10 cellular contexts compared by ENCODE assay signal in the genomic region with DNA sequence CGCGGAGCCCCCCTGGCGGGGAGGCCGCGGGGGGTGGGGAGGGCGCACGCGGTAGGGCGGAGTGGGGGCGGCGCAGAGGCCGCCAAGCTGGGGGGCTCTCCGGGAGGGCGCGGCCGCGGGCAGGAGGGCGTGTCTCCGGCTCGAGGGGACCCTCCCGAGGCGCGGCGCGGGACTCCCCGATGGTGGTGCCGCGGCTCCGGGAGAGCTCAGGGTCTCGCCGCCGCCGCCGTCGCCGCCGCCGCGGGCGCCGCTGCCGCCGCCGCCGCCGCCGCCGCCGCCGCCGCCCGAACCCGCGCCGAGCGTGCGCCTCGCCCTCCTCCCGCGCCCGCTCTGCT. TPM values are rescaled to one million over a fixed set of nuclear protein-coding genes. Genes with fewer than 3 reads are reported as not detected.
DNase-seq lines count a peak whose midpoint lies in the region; ATAC-seq and TF ChIP-seq lines count a peak whose summit lies in the region.
"Had no signal": no experiment of that assay in that cellular context is flagged by ENCODE, and none has a peak within 500 bp of the region (broad histone marks: within the 10 kb centered on the region; RNA-seq: fewer than 3 reads in every experiment).

A gene (plus strand): TSS at position 314 of the 335 bp plus-strand sequence. CDS start 27 bp downstream, outside the sequence.

- TF ChIP-seq CTCF in KMS-11 (conservative IDR thresholded peaks at IDR 0.05; ENCODE audit: low read depth, low read length) (no peak), gastroesophageal sphincter (IDR thresholded peaks at IDR 0.05) (no peak), prostate gland (IDR thresholded peaks at IDR 0.05) (no peak)

- intact Hi-C loops in prostate gland (cut with DNase I) = loop anchor here (10.0 kb wide), 1 partner anchor 1200 kb away; no protein-coding TSS in a partner anchor

- no peak for TF ChIP-seq POLR2A in gastroesophageal sphincter (IDR thresholded peaks at IDR 0.05)
- no peak for TF ChIP-seq POLR2A in prostate gland (IDR thresholded peaks at IDR 0.05)

- peak within 1 kb of the TSS; percentile 78 for H3K4me2 ChIP-seq in BLaER1
- no peak within 1 kb of the TSS for H3K4me2 ChIP-seq in KMS-11

- H3K4me1 ChIP-seq in BLaER1 = peaks cover 4% of the 10 kb centered on the region; the same call in 1 of the 2 replicates
- no peaks in the 10 kb centered on the region for H3K4me1 ChIP-seq in KMS-11 (ENCODE audit: low read depth, poor library complexity, severe bottlenecking)
- peaks cover 0 to 29% (median 0%) of the 10 kb centered on the region in 3 donors for H3K4me1 ChIP-seq in gastroesophageal sphincter
- H3K4me1 ChIP-seq in prostate gland (replicated peaks) = no peaks in the 10 kb centered on the region

- ATAC-seq in gastroesophageal sphincter = peak; percentile 31
- ATAC-seq in HG02798 (IDR thresholded peaks at IDR 0.05; ENCODE audit: poor library complexity, unreplicated experiment) = no peak

- DNase-seq in prostate gland (ENCODE audit: low spot score) (no peak), NCI-H2227 treated with DMSO at 0.1 percent for 48 hours (lab: John Stamatoyannopoulos, UW) (no peak), DMS 273 treated with DMSO at 0.1 percent for 48 hours (lab: John Stamatoyannopoulos, UW) (no peak), UCSD-AML1 (lab: John Stamatoyannopoulos, UW; ENCODE audit: unreplicated experiment) (no peak)
- DNase-seq: DMS153 had no signal

- no peak within 1 kb of the TSS for H3K27ac ChIP-seq in BLaER1
- H3K27ac ChIP-seq in KMS-11 = no peak within 1 kb of the TSS
- H3K27ac ChIP-seq in gastroesophageal sphincter = peak within 1 kb of the TSS in 3 of 4 donors; percentile 31 to 67 (median 51)
- H3K27ac ChIP-seq in prostate gland = peak within 1 kb of the TSS in 1 of 2 donors; percentile 30

- H3K4me3 ChIP-seq in BLaER1 (peak within 1 kb of the TSS; percentile 64), KMS-11 (IDR thresholded peaks at IDR 0.05; ENCODE audit: insufficient read depth, low read depth, low read length) (no peak within 1 kb of the TSS), gastroesophageal sphincter (peak within 1 kb of the TSS; percentile 47 to 57), prostate gland (peak within 1 kb of the TSS; percentile 25 to 29)

- peak within 1 kb of the TSS; percentile 34; the same call in 1 of the 2 replicates for H2AFZ ChIP-seq in KMS-11 (ENCODE audit: low read depth)

- H3K27me3 ChIP-seq in BLaER1 (peaks cover 73% of the 10 kb centered on the region), KMS-11 (ENCODE audit: insufficient read depth, low read depth) (no peaks in the 10 kb centered on the region), gastroesophageal sphincter (peaks cover 25% of the 10 kb centered on the region), prostate gland (replicated peaks; ENCODE audit: insufficient read depth) (no peaks in the 10 kb centered on the region)

- H3K9ac ChIP-seq in BLaER1 (no peak within 1 kb of the TSS), KMS-11 (no peak within 1 kb of the TSS)

- no peak for TF ChIP-seq EP300 in gastroesophageal sphincter (IDR thresholded peaks at IDR 0.05)

- H3K9me3 ChIP-seq in BLaER1 (peaks cover 38% of the 10 kb centered on the region), gastroesophageal sphincter (no peaks in the 10 kb centered on the region), prostate gland (no peaks in the 10 kb centered on the region)

- no CpG with 5 or more reads among the region's 61 CpGs for WGBS in gastroesophageal sphincter (ENCODE audit: low coverage in 1 of 2), 2 donors
- WGBS in prostate gland = no CpG with 5 or more reads among the region's 61 CpGs

- H3K79me2 ChIP-seq in KMS-11 (ENCODE audit: insufficient read depth, low read depth) = no peaks in the 10 kb centered on the region

- no peaks in the 10 kb centered on the region; the same call in 1 of the 2 replicates for H4K20me1 ChIP-seq in BLaER1
- no peaks in the 10 kb centered on the region for H4K20me1 ChIP-seq in KMS-11 (ENCODE audit: insufficient read depth)

- no peaks in the 10 kb centered on the region for H3K36me3 ChIP-seq in BLaER1
- no peaks in the 10 kb centered on the region for H3K36me3 ChIP-seq in KMS-11 (ENCODE audit: insufficient read depth)
- no peaks in the 10 kb centered on the region for H3K36me3 ChIP-seq in gastroesophageal sphincter
- no peaks in the 10 kb centered on the region for H3K36me3 ChIP-seq in prostate gland

RNA-seq across cellular contexts. Expression of the gene that starts here (rescaled TPM):
- 10 to 100 TPM in 1 of 4 donors, 1 to 10 TPM in 3; 7.8 to 24.8 (median 9.6) TPM for total RNA-seq in gastroesophageal sphincter
- 1 to 10 TPM; 1.6 to 5.3 TPM for total RNA-seq in prostate gland
- total RNA-seq: M059J had no signal

Comparison
In these comparisons a context has a peak if more than half of its experiments do, and no peak if none do; other contexts are left out.
1. H3K27ac ChIP-seq: peak in gastroesophageal sphincter (3 of 4); none in BLaER1 (single experiment) and KMS-11 (single experiment).